In genomic region chr1:92902406-92902744, GRCh38 we compare ENCODE assay signal across 16 cellular contexts. TPM values are rescaled to one million over a fixed set of nuclear protein-coding genes. Genes with fewer than 3 reads are reported as not detected.
DNase-seq lines count a peak whose midpoint lies in the region; ATAC-seq and TF ChIP-seq lines count a peak whose summit lies in the region.
"Had no signal": no experiment of that assay in that cellular context is flagged by ENCODE, and none has a peak within 500 bp of the region (broad histone marks: within the 10 kb centered on the region; RNA-seq: fewer than 3 reads in every experiment).

No MANE protein-coding gene starts in this region.

- POLR2A ChIA-PET in IMR-90 (lab: Charles Lee; ENCODE audit: unreplicated experiment): no interaction called here

- TF ChIP-seq POLR2A in IMR-90 (IDR thresholded peaks at IDR 0.05; ENCODE audit: low read depth, low read length): no peak

- 0 out of 2 replicates have a peak, but pooled peaks cover 10% of the 10 kb centered on the region for H3K9me1 ChIP-seq in IMR-90 (ENCODE audit: insufficient read depth, low read length)

- H3K4me3 ChIP-seq in IMR-90 (ENCODE audit: insufficient read depth, low read depth, low read length): no peak overlapping the region
- H3K4me3 ChIP-seq in WERI-Rb-1 (ENCODE audit: low read depth, low read length): no peak overlapping the region
- no peak overlapping the region for H3K4me3 ChIP-seq in mucosa of descending colon
- H3K4me3 ChIP-seq: A549, SK-N-MC had no signal

- TF ChIP-seq RAD21 in IMR-90 (IDR thresholded peaks at IDR 0.05; ENCODE audit: low read length): no peak

- peak overlapping the region; percentile 45; the same call in 1 of the 2 replicates for H2AK5ac ChIP-seq in IMR-90 (ENCODE audit: low read depth, low read length)

- H3K27me3 ChIP-seq in IMR-90 (ENCODE audit: control insufficient read depth, insufficient read depth, low read length): no peaks in the 10 kb centered on the region
- no peaks in the 10 kb centered on the region for H3K27me3 ChIP-seq in WERI-Rb-1 (ENCODE audit: insufficient read depth, low read depth, severe bottlenecking)

- 0 out of 2 replicates have a peak overlapping the region, but pooled peaks have one; percentile 49 for H3K14ac ChIP-seq in IMR-90 (replicated peaks; ENCODE audit: low read depth, low read length)

- peaks cover 0 to 6% of the 10 kb centered on the region in 2 experiments; a peak in 2 of 4 replicates for H3K79me1 ChIP-seq in IMR-90 (ENCODE audit: low read depth in 1 of 2, low read length in 2 of 2)

- no peak overlapping the region for H2BK20ac ChIP-seq in IMR-90 (ENCODE audit: low read depth, low read length)

- H2BK120ac ChIP-seq in IMR-90 (ENCODE audit: low read depth, low read length): 0 out of 2 replicates have a peak overlapping the region, but pooled peaks have one; percentile 0

- H3K9me3 ChIP-seq in IMR-90 (ENCODE audit: control insufficient read depth, insufficient read depth, low read length): peaks cover 2% of the 10 kb centered on the region; the same call in 1 of the 2 replicates
- H3K9me3 ChIP-seq in WERI-Rb-1 (ENCODE audit: severe bottlenecking): no peaks in the 10 kb centered on the region
- H3K9me3 ChIP-seq in mucosa of descending colon: no peaks in the 10 kb centered on the region
- H3K9me3 ChIP-seq: A549 had no signal

- CTCF ChIA-PET in IMR-90 (lab: Yijun Ruan, JAX): no interaction called here

- H4K91ac ChIP-seq in IMR-90 (ENCODE audit: insufficient read depth, low read depth, low read length): no peak overlapping the region

- peaks cover 1% of the 10 kb centered on the region; the same call in 1 of the 2 replicates for H3K4me1 ChIP-seq in IMR-90 (ENCODE audit: control insufficient read depth, insufficient read depth, low read length)
- no peaks in the 10 kb centered on the region for H3K4me1 ChIP-seq in mucosa of descending colon (ENCODE audit: low read depth)

- H3K18ac ChIP-seq in IMR-90 (ENCODE audit: low read depth, low read length): no peak overlapping the region

- no peak overlapping the region for H2AFZ ChIP-seq in IMR-90 (replicated peaks; ENCODE audit: low read length, poor library complexity)

- ATAC-seq in IMR-90 (ENCODE audit: low read depth): no peak
- ATAC-seq in mucosa of descending colon: peak; percentile 14
- no peak for ATAC-seq in HG02610 (IDR thresholded peaks at IDR 0.05; ENCODE audit: unreplicated experiment)

- in situ Hi-C loops in IMR-90 (cut with MboI; ENCODE audit: low sequenced_read_pairs): no loop called here

- H4K5ac ChIP-seq in IMR-90 (ENCODE audit: low read depth, low read length): no peak overlapping the region

- no peak overlapping the region for H2BK15ac ChIP-seq in IMR-90 (ENCODE audit: low read depth, low read length)

- no peak overlapping the region for H3K9ac ChIP-seq in IMR-90 (ENCODE audit: low read depth, low read length)

- no TSS peak for BruUV-seq in IMR-90 (replicated peaks; lab: Mats Ljungman, UMichigan)

- peak; percentile 1 for DNase-seq in SHP77 treated with DMSO at 0.1 percent for 48 hours (lab: John Stamatoyannopoulos, UW)
- DNase-seq in SHP77 (lab: John Stamatoyannopoulos, UW): no peak
- DNase-seq in IMR-90: no peak
- DNase-seq in WERI-Rb-1: no peak
- DNase-seq in mucosa of descending colon: no peak
- no peak for DNase-seq in DMS 273 treated with DMSO at 0.1 percent for 48 hours (lab: John Stamatoyannopoulos, UW)
- no peak for DNase-seq in NCI-H1105 treated with DMSO at 0.1 percent for 48 hours (lab: John Stamatoyannopoulos, UW)
- DNase-seq: GF-D8, NCI-H446 treated with DMSO at 0.1 percent for 48 hours, NCI-H748 treated with DMSO at 0.1 percent for 48 hours, OCI-M1, T-helper 1 cell had no signal

- H3K4ac ChIP-seq in IMR-90 (ENCODE audit: low read depth, low read length): peak overlapping the region; percentile 10; the same call in 1 of the 2 replicates

- H3K27ac ChIP-seq in IMR-90 (ENCODE audit: insufficient read depth, low read length) (no peak overlapping the region), WERI-Rb-1 (no peak overlapping the region)
- H3K27ac ChIP-seq: A549, RWPE1, SK-N-MC had no signal

- no peak overlapping the region for H3K56ac ChIP-seq in IMR-90 (ENCODE audit: extremely low read depth, insufficient read depth, low read length)

- intact Hi-C loops in IMR-90 (cut with micrococcal nuclease) (no loop called here), mucosa of descending colon (cut with DNase I, micrococcal nuclease) (no loop called here)

- no peak overlapping the region for H2AK9ac ChIP-seq in IMR-90 (replicated peaks; ENCODE audit: low read depth, low read length, poor library complexity)

- H3K4me2 ChIP-seq in IMR-90 (ENCODE audit: low read depth, low read length): no peak overlapping the region
- H3K4me2 ChIP-seq: A549 had no signal

- H3K36me3 ChIP-seq in IMR-90 (ENCODE audit: control insufficient read depth, insufficient read depth, low read length) (no peaks in the 10 kb centered on the region; the same call in 1 of the 2 replicates), WERI-Rb-1 (no peaks in the 10 kb centered on the region), mucosa of descending colon (ENCODE audit: low read depth) (no peaks in the 10 kb centered on the region)

- no peak overlapping the region for H2BK5ac ChIP-seq in IMR-90 (ENCODE audit: low read depth, low read length, poor library complexity, severe bottlenecking)

- dilution Hi-C loops in IMR-90 (cut with HindIII; ENCODE audit: low sequenced_read_pairs, unreplicated experiment): no loop called here

- no peaks in the 10 kb centered on the region for H4K20me1 ChIP-seq in IMR-90 (ENCODE audit: insufficient read depth, low read length)

- no CpG with 5 or more reads among the region's 1 CpG for WGBS in IMR-90 (ENCODE audit: extremely low coverage in 2 of 2, insufficient read length in 1 of 2), 2 experiments

- no peak overlapping the region; a peak in 1 of 4 replicates for H4K8ac ChIP-seq in IMR-90 (ENCODE audit: low read depth in 2 of 2, low read length in 2 of 2)

- TF ChIP-seq CTCF in IMR-90 (conservative IDR thresholded peaks at IDR 0.05; ENCODE audit: low read depth, low read length): no peak
- TF ChIP-seq CTCF in WERI-Rb-1 (IDR thresholded peaks at IDR 0.05; ENCODE audit: low read depth, low read length): 0 out of 2 replicates have a peak, but pooled peaks have one; percentile 1
- no peak for TF ChIP-seq CTCF in mucosa of descending colon (IDR thresholded peaks at IDR 0.05)

- no peak overlapping the region for H3K23ac ChIP-seq in IMR-90 (ENCODE audit: low read depth, low read length)

TF ChIP-seq in IMR-90, 13 proteins besides CTCF, POLR2A, EP300 and RAD21:
- TF ChIP-seq RCOR1 (IDR thresholded peaks at IDR 0.05; ENCODE audit: insufficient replicate concordance, low read length): no peak
- no peak for TF ChIP-seq USF2 (IDR thresholded peaks at IDR 0.05; ENCODE audit: low read depth, low read length)
- TF ChIP-seq MAZ (IDR thresholded peaks at IDR 0.05; ENCODE audit: borderline replicate concordance, low read depth, low read length): no peak
- no peak for TF ChIP-seq FOS (IDR thresholded peaks at IDR 0.05; ENCODE audit: low read depth, low read length)
- no peak for TF ChIP-seq NFE2L2 (IDR thresholded peaks at IDR 0.05; ENCODE audit: low read depth, low read length)
- TF ChIP-seq CEBPB (IDR thresholded peaks at IDR 0.05; ENCODE audit: low read depth, low read length): no peak
- no peak for TF ChIP-seq ELK1 (IDR thresholded peaks at IDR 0.05; ENCODE audit: borderline replicate concordance, low read depth, low read length)
- TF ChIP-seq CHD1 (IDR thresholded peaks at IDR 0.05; ENCODE audit: low read depth, low read length): no peak
- TF ChIP-seq BHLHE40 (IDR thresholded peaks at IDR 0.05; ENCODE audit: low read depth, low read length): no peak
- TF ChIP-seq MAFK (IDR thresholded peaks at IDR 0.05; ENCODE audit: low read depth, low read length): no peak
- TF ChIP-seq MXI1 (IDR thresholded peaks at IDR 0.05; ENCODE audit: borderline replicate concordance, low read depth, low read length): no peak
TF ChIP-seq in IMR-90: peak in this region for 0.

RNA-seq across cellular contexts. Expression of gene DIPK1A, which starts 58.9 kb away (rescaled TPM):
- 4.7 and 7.5 TPM in 2 replicates for total RNA-seq in IMR-90 (2012; rRNA removed)
- polyA plus RNA-seq in IMR-90 (2012; rRNA removed): 4.5 and 5.7 TPM in 2 replicates
- 1.0 and 1.4 TPM in 2 replicates for polyA plus RNA-seq in IMR-90 (2012; cell fraction: cytosol; rRNA removed)
- 0.16 and 2.9 TPM in 2 replicates for polyA plus RNA-seq in IMR-90 (2012; cell fraction: nucleus; rRNA removed; ENCODE audit: low replicate concordance)
- total RNA-seq in mucosa of descending colon: 10 to 100 TPM in 2 of 3 donors, 1 to 10 TPM in 1; 7.6 to 20.4 (median 12.8) TPM
